In the genomic region with DNA sequence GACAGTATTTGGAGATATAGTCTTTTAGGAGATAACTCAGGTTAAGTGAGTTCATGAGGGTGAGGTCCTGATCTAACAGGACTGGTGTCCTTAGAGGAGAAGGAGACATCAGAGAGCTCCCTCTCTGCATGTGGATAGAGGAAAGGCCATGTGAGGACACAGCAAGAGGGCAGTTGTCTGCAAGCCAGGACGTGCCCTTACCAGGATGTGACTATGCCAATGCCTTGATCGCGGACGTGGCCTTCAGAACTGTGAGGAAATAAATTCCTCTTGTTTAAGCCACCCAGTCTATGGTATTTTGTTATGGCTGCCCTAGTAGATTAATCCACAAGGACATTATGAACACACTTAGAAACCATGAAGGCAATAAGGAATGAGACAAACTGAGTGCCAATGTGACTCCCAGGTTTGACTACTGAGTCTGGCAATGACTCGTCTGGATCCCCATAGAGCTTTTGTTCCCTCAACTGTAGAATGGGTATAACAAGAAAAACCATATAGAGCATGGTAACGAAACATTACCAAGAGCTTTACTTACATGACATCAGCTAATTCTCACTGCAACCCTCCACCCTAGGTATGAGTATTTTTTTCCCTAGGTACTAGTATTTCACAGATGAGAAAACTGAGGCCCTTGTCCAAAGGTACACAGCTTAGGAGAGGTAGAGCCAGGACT, we compare ENCODE assay signal across 15 cellular contexts. TPM values are rescaled to one million over a fixed set of nuclear protein-coding genes. Genes with fewer than 3 reads are reported as not detected.
DNase-seq lines count a peak whose midpoint lies in the region; ATAC-seq and TF ChIP-seq lines count a peak whose summit lies in the region.
"Had no signal": no experiment of that assay in that cellular context is flagged by ENCODE, and none has a peak within 500 bp of the region (broad histone marks: within the 10 kb centered on the region; RNA-seq: fewer than 3 reads in every experiment).

No MANE protein-coding gene starts in this region.

- TF ChIP-seq CTCF in stomach (IDR thresholded peaks at IDR 0.05), result no peak

- ATAC-seq in left ventricle myocardium superior (peak; percentile 89), HG03196 (IDR thresholded peaks at IDR 0.05; ENCODE audit: unreplicated experiment) (no peak)
- ATAC-seq: GM12878, mucosa of descending colon, sciatic nerve had no signal

- TF ChIP-seq EP300 in stomach (IDR thresholded peaks at IDR 0.05), result no peak

- no peaks in the 10 kb centered on the region for H3K9me3 ChIP-seq in stomach
- H3K9me3 ChIP-seq: mucosa of descending colon, transverse colon had no signal

- POLR2A ChIA-PET in activated CD4-positive, alpha-beta T cell treated with anti-CD3 and anti-CD28 coated beads, Interleukin-2, amount 10 ng/mL, durations not matched to agents 7 days and 5 days (lab: Charles Lee), result no interaction called here

- H3K9me3 Mint-ChIP-seq in activated CD4-positive, alpha-beta T cell treated with anti-CD3 and anti-CD28 coated beads, Interleukin-2, amount 10 ng/mL, durations not matched to agents 7 days and 5 days, result no peaks in the 10 kb centered on the region

- H3K27ac ChIP-seq in stomach, result peak overlapping the region in 1 of 5 donors; percentile 3
- H3K27ac ChIP-seq: transverse colon had no signal

- CTCF ChIA-PET in activated CD4-positive, alpha-beta T cell treated with anti-CD3 and anti-CD28 coated beads, Interleukin-2, amount 10 ng/mL, durations not matched to agents 7 days and 5 days (lab: Charles Lee), result interaction anchor here (1.1 to 1.6 kb wide), 2 partner anchors 17 to 184 kb away, joined by 4 to 5 read pairs; no protein-coding TSS in a partner anchor

- intact Hi-C loops in left ventricle myocardium superior (cut with micrococcal nuclease), result no loop called here
- intact Hi-C loops in stomach (cut with DNase I; ENCODE audit: low total_unique reads), result no loop called here

- peaks cover 2 to 38% (median 20%) of the 10 kb centered on the region in 4 donors for H3K4me1 ChIP-seq in stomach

- no peak overlapping the region for H3K4me3 Mint-ChIP-seq in activated CD4-positive, alpha-beta T cell treated with anti-CD3 and anti-CD28 coated beads, Interleukin-2, amount 10 ng/mL, durations not matched to agents 7 days and 5 days

- H3K27me3 Mint-ChIP-seq in activated CD4-positive, alpha-beta T cell treated with anti-CD3 and anti-CD28 coated beads, Interleukin-2, amount 10 ng/mL, durations not matched to agents 7 days and 5 days, result no peaks in the 10 kb centered on the region

- no peaks in the 10 kb centered on the region for H3K27me3 ChIP-seq in stomach
- H3K27me3 ChIP-seq: transverse colon had no signal

- H3K4me3 ChIP-seq in stomach, result no peak overlapping the region
- H3K4me3 ChIP-seq: GM12878, mucosa of descending colon, transverse colon had no signal

- 42 to 64% (median 52%) methylated on average over 6 of the region's 6 CpGs for WGBS in stomach, 5 donors

- peaks cover 34% of the 10 kb centered on the region for H3K4me1 Mint-ChIP-seq in activated CD4-positive, alpha-beta T cell treated with anti-CD3 and anti-CD28 coated beads, Interleukin-2, amount 10 ng/mL, durations not matched to agents 7 days and 5 days

- DNase-seq in NCI-H2196 (lab: John Stamatoyannopoulos, UW; ENCODE audit: unreplicated experiment) (peak; percentile 31), NCI-H2196 treated with DMSO at 0.1 percent for 48 hours (lab: John Stamatoyannopoulos, UW; ENCODE audit: unreplicated experiment) (no peak), amniotic epithelial cell (ENCODE audit: low read depth) (peak; percentile 42), left ventricle myocardium superior (peak; percentile 71), stomach (peak; percentile 31), cerebellar cortex (ENCODE audit: low spot score) (no peak)
- no peak for DNase-seq in activated CD4-positive, alpha-beta T cell treated with anti-CD3 and anti-CD28 coated beads, Interleukin-2, amount 10 ng/mL, durations not matched to agents 7 days and 5 days
- DNase-seq: effector CD4-positive, alpha-beta T cell; mucosa of descending colon; NCI-H2029 treated with DMSO at 0.1 percent for 48 hours; T-helper 2 cell; transverse colon had no signal

- no peak for TF ChIP-seq POLR2A in stomach (IDR thresholded peaks at IDR 0.05)

- H3K36me3 ChIP-seq in stomach, result peaks cover 20 to 53% (median 38%) of the 10 kb centered on the region in 4 donors

- peaks cover 30% of the 10 kb centered on the region for H3K36me3 Mint-ChIP-seq in activated CD4-positive, alpha-beta T cell treated with anti-CD3 and anti-CD28 coated beads, Interleukin-2, amount 10 ng/mL, durations not matched to agents 7 days and 5 days (ENCODE audit: low read depth)

- no peak overlapping the region for H3K27ac Mint-ChIP-seq in activated CD4-positive, alpha-beta T cell treated with anti-CD3 and anti-CD28 coated beads, Interleukin-2, amount 10 ng/mL, durations not matched to agents 7 days and 5 days

RNA-seq across cellular contexts. Expression of a gene that starts 6.5 kb away (rescaled TPM):
- total RNA-seq in left ventricle myocardium superior, result 11.9 TPM
- 10 to 100 TPM in 4 of 5 donors, 1 to 10 TPM in 1; 9.3 to 16.3 (median 15.4) TPM for total RNA-seq in stomach
- polyA plus RNA-seq in stomach, result 1 to 10 TPM; 1.2 to 3.4 (median 1.9) TPM
- total RNA-seq in activated CD4-positive, alpha-beta T cell treated with anti-CD3 and anti-CD28 coated beads, Interleukin-2, amount 10 ng/mL, durations not matched to agents 7 days and 5 days, result 10 to 100 TPM; 16.3 to 16.9 TPM

RNA-seq across cellular contexts. Expression of a gene that starts 26.2 kb away (rescaled TPM):
- total RNA-seq in left ventricle myocardium superior, result 13.6 TPM
- 100 to 1,000 TPM in 1 of 5 donors, 10 to 100 TPM in 4; 10.6 to 142 (median 48.7) TPM for total RNA-seq in stomach
- polyA plus RNA-seq in stomach, result 10 to 100 TPM; 18.2 to 39.1 (median 33.6) TPM
- 1 to 10 TPM; 4.8 to 5.4 TPM for total RNA-seq in activated CD4-positive, alpha-beta T cell treated with anti-CD3 and anti-CD28 coated beads, Interleukin-2, amount 10 ng/mL, durations not matched to agents 7 days and 5 days
- total RNA-seq: GM12878 had no signal

Comparison
In these comparisons a context has a peak if more than half of its experiments do, and no peak if none do; other contexts are left out.
1. DNase-seq: peak in NCI-H2196 (single experiment), amniotic epithelial cell (single experiment), left ventricle myocardium superior (single experiment) and stomach (single experiment); none in NCI-H2196 treated with DMSO at 0.1 percent for 48 hours (single experiment), cerebellar cortex (single experiment) and activated CD4-positive, alpha-beta T cell treated with anti-CD3 and anti-CD28 coated beads, Interleukin-2, amount 10 ng/mL, durations not matched to agents 7 days and 5 days (single experiment).